Comparison of ENCODE assay signal across 24 cellular contexts in genomic region chrX:103400931-103401330, GRCh38.
"Had no signal": no experiment of that assay in that cellular context is flagged by ENCODE, and none has a peak within 500 bp of the region (broad histone marks: within the 10 kb centered on the region; RNA-seq: fewer than 3 reads in every experiment).

No MANE protein-coding gene starts in this region.

- H3K4me3 ChIP-seq: dorsolateral prefrontal cortex, gastrocnemius medialis, heart left ventricle, hepatocyte, lower lobe of right lung, prostate gland, sigmoid colon, stomach, thyroid gland, vagina had no signal

- DNase-seq: dorsolateral prefrontal cortex; effector CD4-positive, alpha-beta T cell; foreskin fibroblast; gastrocnemius medialis; heart left ventricle; kidney; left colon; left ventricle myocardium superior; lower lobe of right lung; natural killer cell; right cardiac atrium; sigmoid colon; stimulated activated CD4-positive, alpha-beta T cell treated with anti-CD3 and anti-CD28 coated beads, Interleukin-2, amount 100 ng/mL, for 24 hours; stimulated activated CD4-positive, alpha-beta T cell treated with anti-CD3 and anti-CD28 coated beads, Interleukin-4, amount 100 ng/mL, for 24 hours; stimulated activated naive CD4-positive, alpha-beta T cell treated with Interleukin-2 at 50 U/mL for 16 hours; stomach; thyroid gland; trophoblast cell had no signal

- H3K4me3 Mint-ChIP-seq: natural killer cell; neural crest cell; stimulated activated effector memory CD8-positive, alpha-beta T cell treated with anti-CD3 and anti-CD28 coated beads, Interleukin-12 subunit alpha, Interleukin-12 subunit beta, amount 100 ng/mL, for 72 hours had no signal

- ATAC-seq: esophagus mucosa; gastrocnemius medialis; heart left ventricle; left colon; left ventricle myocardium superior; lower lobe of right lung; natural killer cell; right cardiac atrium; stimulated activated effector memory CD8-positive, alpha-beta T cell treated with anti-CD3 and anti-CD28 coated beads, Interleukin-12 subunit alpha, Interleukin-12 subunit beta, amount 100 ng/mL, for 72 hours had no signal

- H3K9me3 Mint-ChIP-seq: natural killer cell; stimulated activated effector memory CD8-positive, alpha-beta T cell treated with anti-CD3 and anti-CD28 coated beads, Interleukin-12 subunit alpha, Interleukin-12 subunit beta, amount 100 ng/mL, for 72 hours had no signal

- H3K27ac Mint-ChIP-seq: natural killer cell; stimulated activated effector memory CD8-positive, alpha-beta T cell treated with anti-CD3 and anti-CD28 coated beads, Interleukin-12 subunit alpha, Interleukin-12 subunit beta, amount 100 ng/mL, for 72 hours had no signal

- H3K36me3 Mint-ChIP-seq: natural killer cell had no signal
